Comparison of ENCODE assay signal across 14 cellular contexts in genomic region chr22:28898233-28898629, GRCh38.
"Had no signal": no experiment of that assay in that cellular context is flagged by ENCODE, and none has a peak within 500 bp of the region (broad histone marks: within the 10 kb centered on the region; RNA-seq: fewer than 3 reads in every experiment).

No MANE protein-coding gene starts in this region.

- H3K4me3 Mint-ChIP-seq: activated CD8-positive, alpha-beta T cell treated with anti-CD3 and anti-CD28 coated beads, Interleukin-2, amount 10 ng/mL, durations not matched to agents 7 days and 5 days; T-cell had no signal

- H3K27me3 Mint-ChIP-seq: T-cell had no signal

- DNase-seq: activated CD4-positive, alpha-beta T cell treated with anti-CD3 and anti-CD28 coated beads for 4 hours; activated CD8-positive, alpha-beta memory T cell treated with anti-CD3 and anti-CD28 coated beads, Interleukin-2, amount 50 U/mL, for 48 hours; activated CD8-positive, alpha-beta T cell treated with anti-CD3 and anti-CD28 coated beads, Interleukin-2, amount 10 ng/mL, durations not matched to agents 7 days and 5 days; colonic mucosa; effector CD8-positive, alpha-beta T cell; kidney; mucosa of descending colon; naive thymus-derived CD8-positive, alpha-beta T cell; occipital lobe; stimulated activated naive CD8-positive, alpha-beta T cell treated with anti-CD3 and anti-CD28 coated beads, Interleukin-15, Interleukin-2, amounts not matched to agents 100 U/mL and 50 U/mL, for 24 hours; T-cell; WERI-Rb-1 had no signal

- H3K4me3 ChIP-seq: colonic mucosa, hepatocyte, mucosa of descending colon had no signal

- H3K4me2 ChIP-seq: hepatocyte had no signal

- H3K27ac Mint-ChIP-seq: activated CD8-positive, alpha-beta T cell treated with anti-CD3 and anti-CD28 coated beads, Interleukin-2, amount 10 ng/mL, durations not matched to agents 7 days and 5 days; progenitor cell of endocrine pancreas; T-cell had no signal

- H3K9me3 Mint-ChIP-seq: naive thymus-derived CD8-positive, alpha-beta T cell; T-cell had no signal

- H3K4me1 ChIP-seq: colonic mucosa had no signal

- H3K9me3 ChIP-seq: colonic mucosa, mucosa of descending colon had no signal

- H3K27ac ChIP-seq: colonic mucosa, hepatocyte, WERI-Rb-1 had no signal

- H3K27me3 ChIP-seq: colonic mucosa, hepatocyte had no signal

- H3K36me3 ChIP-seq: colonic mucosa, WERI-Rb-1 had no signal

- H3K36me3 Mint-ChIP-seq: naive thymus-derived CD8-positive, alpha-beta T cell; T-cell had no signal
